ENCODE assay signal across 37 cellular contexts in genomic region chr7:147990079-147990478, GRCh38.
"Had no signal": no experiment of that assay in that cellular context is flagged by ENCODE, and none has a peak within 500 bp of the region (broad histone marks: within the 10 kb centered on the region; RNA-seq: fewer than 3 reads in every experiment).

No MANE protein-coding gene starts in this region.

- H3K27ac ChIP-seq: adrenal gland, ascending aorta, body of pancreas, brain microvascular endothelial cell, breast epithelium, cardiac muscle cell had no signal

- H3K4me3 ChIP-seq: adrenal gland, ascending aorta, body of pancreas, breast epithelium, cardiac muscle cell had no signal

- ATAC-seq: activated naive CD4-positive, alpha-beta T cell treated with anti-CD3 and anti-CD28 coated beads, Interleukin-2, amount 50 U/mL, for 72 hours; activated naive CD8-positive, alpha-beta T cell treated with anti-CD3 and anti-CD28 coated beads, Interleukin-2, amount 50 U/mL, for 24 hours; activated T-cell treated with anti-CD3 and anti-CD28 coated beads, Interleukin-2, amount 50 U/mL, for 4 hours; activated T-cell treated with anti-CD3 and anti-CD28 coated beads, Interleukin-2, amount 50 U/mL, for 72 hours; activated T-helper 17 cell treated with anti-CD3 and anti-CD28 coated beads, Interleukin-2, amount 50 U/mL, for 72 hours; body of pancreas had no signal

- H3K36me3 Mint-ChIP-seq: activated naive CD4-positive, alpha-beta T cell treated with anti-CD3 and anti-CD28 coated beads, Interleukin-2, amount 10 ng/mL, durations not matched to agents 7 days and 5 days; activated naive CD4-positive, alpha-beta T cell treated with anti-CD3 and anti-CD28 coated beads, Interleukin-2, amount 50 U/mL, for 24 hours; activated naive CD4-positive, alpha-beta T cell treated with anti-CD3 and anti-CD28 coated beads, Interleukin-2, amount 50 U/mL, for 72 hours; activated naive CD8-positive, alpha-beta T cell; activated naive CD8-positive, alpha-beta T cell treated with anti-CD3 and anti-CD28 coated beads for 36 hours; activated naive CD8-positive, alpha-beta T cell treated with anti-CD3 and anti-CD28 coated beads, Interleukin-2, amount 10 ng/mL, durations not matched to agents 7 days and 5 days; brain had no signal

- H3K4me3 Mint-ChIP-seq: activated naive CD4-positive, alpha-beta T cell treated with anti-CD3 and anti-CD28 coated beads for 36 hours; activated naive CD4-positive, alpha-beta T cell treated with anti-CD3 and anti-CD28 coated beads, Interleukin-2, amount 10 ng/mL, durations not matched to agents 7 days and 5 days; activated naive CD4-positive, alpha-beta T cell treated with anti-CD3 and anti-CD28 coated beads, Interleukin-2, amount 50 U/mL, for 24 hours; activated naive CD8-positive, alpha-beta T cell; activated naive CD8-positive, alpha-beta T cell treated with anti-CD3 and anti-CD28 coated beads for 36 hours; activated naive CD8-positive, alpha-beta T cell treated with anti-CD3 and anti-CD28 coated beads, Interleukin-2, amount 10 ng/mL, durations not matched to agents 7 days and 5 days; activated naive CD8-positive, alpha-beta T cell treated with anti-CD3 and anti-CD28 coated beads, Interleukin-2, amount 50 U/mL, for 24 hours; activated T-cell treated with anti-CD3 and anti-CD28 coated beads, Interleukin-2, amount 50 U/mL, for 24 hours; activated T-cell treated with anti-CD3 and anti-CD28 coated beads, Interleukin-2, amount 50 U/mL, for 4 hours; activated T-cell treated with anti-CD3 and anti-CD28 coated beads, Interleukin-2, amount 50 U/mL, for 72 hours; activated T-helper 1 cell treated with anti-CD3 and anti-CD28 coated beads, Interleukin-12 subunit alpha, Interleukin-12 subunit beta, Interleukin-2, Interleukin-4 antibody, amounts not matched to agents 30 ng/mL and 10 ng/mL and 1 ng/mL, durations not matched to agents 14 hours and 24 hours and 36 hours; activated T-helper 17 cell treated with anti-CD3 and anti-CD28 coated beads, Interleukin-2, amount 50 U/mL, for 72 hours; brain; central memory CD8-positive, alpha-beta T cell had no signal

- H3K27me3 Mint-ChIP-seq: activated naive CD4-positive, alpha-beta T cell treated with anti-CD3 and anti-CD28 coated beads, Interleukin-2, amount 10 ng/mL, durations not matched to agents 7 days and 5 days; activated naive CD8-positive, alpha-beta T cell; activated naive CD8-positive, alpha-beta T cell treated with anti-CD3 and anti-CD28 coated beads for 36 hours; activated naive CD8-positive, alpha-beta T cell treated with anti-CD3 and anti-CD28 coated beads, Interleukin-2, amount 10 ng/mL, durations not matched to agents 7 days and 5 days; activated naive CD8-positive, alpha-beta T cell treated with anti-CD3 and anti-CD28 coated beads, Interleukin-2, amount 50 U/mL, for 24 hours; activated T-cell treated with anti-CD3 and anti-CD28 coated beads, Interleukin-2, amount 50 U/mL, for 24 hours; brain; central memory CD8-positive, alpha-beta T cell had no signal

- H3K4me1 ChIP-seq: adrenal gland, ascending aorta, body of pancreas, breast epithelium had no signal

- H3K36me3 ChIP-seq: adrenal gland, ascending aorta, brain microvascular endothelial cell, breast epithelium, cardiac muscle cell had no signal

- DNase-seq: activated effector memory CD4-positive, alpha-beta T cell treated with anti-CD3 and anti-CD28 coated beads, Interleukin-2, amount 50 U/mL, for 16 hours; activated effector memory CD4-positive, alpha-beta T cell treated with Interleukin-2 at 50 U/mL for 16 hours; activated gamma-delta T cell; activated gamma-delta T cell treated with Interleukin-2 at 50 U/mL for 16 hours; activated naive CD4-positive, alpha-beta T cell; activated naive CD4-positive, alpha-beta T cell treated with anti-CD3 and anti-CD28 coated beads for 36 hours; activated naive CD4-positive, alpha-beta T cell treated with anti-CD3 and anti-CD28 coated beads, Interleukin-2, amount 10 ng/mL, durations not matched to agents 7 days and 5 days; activated naive CD4-positive, alpha-beta T cell treated with anti-CD3 and anti-CD28 coated beads, Interleukin-2, amount 50 U/mL, for 16 hours; activated naive CD4-positive, alpha-beta T cell treated with Interleukin-2 at 50 U/mL for 16 hours; activated naive CD8-positive, alpha-beta T cell treated with anti-CD3 and anti-CD28 coated beads for 36 hours; activated naive CD8-positive, alpha-beta T cell treated with anti-CD3 and anti-CD28 coated beads, Interleukin-2, amount 10 ng/mL, durations not matched to agents 7 days and 5 days; activated naive CD8-positive, alpha-beta T cell treated with anti-CD3 and anti-CD28 coated beads, Interleukin-2, amount 50 U/mL, for 24 hours; activated T-cell treated with anti-CD3 and anti-CD28 coated beads, Interleukin-2, amount 50 U/mL, for 24 hours; activated T-cell treated with anti-CD3 and anti-CD28 coated beads, Interleukin-2, amount 50 U/mL, for 4 hours; activated T-cell treated with anti-CD3 and anti-CD28 coated beads, Interleukin-2, amount 50 U/mL, for 48 hours; activated T-cell treated with anti-CD3 and anti-CD28 coated beads, Interleukin-2, amount 50 U/mL, for 72 hours; adrenal gland; amniotic stem cell; amygdala; anterior cingulate cortex; aorta; body of pancreas; brain microvascular endothelial cell; caudate nucleus; central memory CD4-positive, alpha-beta T cell; cerebellar nuclear complex had no signal

- H3K27ac Mint-ChIP-seq: activated naive CD4-positive, alpha-beta T cell treated with anti-CD3 and anti-CD28 coated beads for 36 hours; activated naive CD4-positive, alpha-beta T cell treated with anti-CD3 and anti-CD28 coated beads, Interleukin-2, amount 10 ng/mL, durations not matched to agents 7 days and 5 days; activated naive CD4-positive, alpha-beta T cell treated with anti-CD3 and anti-CD28 coated beads, Interleukin-2, amount 50 U/mL, for 24 hours; activated naive CD4-positive, alpha-beta T cell treated with anti-CD3 and anti-CD28 coated beads, Interleukin-2, amount 50 U/mL, for 72 hours; activated naive CD8-positive, alpha-beta T cell; activated naive CD8-positive, alpha-beta T cell treated with anti-CD3 and anti-CD28 coated beads for 36 hours; activated naive CD8-positive, alpha-beta T cell treated with anti-CD3 and anti-CD28 coated beads, Interleukin-2, amount 10 ng/mL, durations not matched to agents 7 days and 5 days; activated naive CD8-positive, alpha-beta T cell treated with anti-CD3 and anti-CD28 coated beads, Interleukin-2, amount 50 U/mL, for 24 hours; activated T-cell treated with anti-CD3 and anti-CD28 coated beads, Interleukin-2, amount 50 U/mL, for 24 hours; activated T-cell treated with anti-CD3 and anti-CD28 coated beads, Interleukin-2, amount 50 U/mL, for 72 hours; activated T-helper 1 cell treated with anti-CD3 and anti-CD28 coated beads, Interleukin-12 subunit alpha, Interleukin-12 subunit beta, Interleukin-2, Interleukin-4 antibody, amounts not matched to agents 30 ng/mL and 10 ng/mL and 1 ng/mL, durations not matched to agents 14 hours and 24 hours and 36 hours; activated T-helper 17 cell treated with anti-CD3 and anti-CD28 coated beads, Interleukin-2, amount 50 U/mL, for 72 hours; activated T-helper 2 cell treated with anti-CD3 and anti-CD28 coated beads, Interferon-gamma antibody, Interleukin-2, Interleukin-4, amounts not matched to agents 10 μg/mL and 5 μg/mL and 100 μg/mL, durations not matched to agents 14 hours and 24 hours and 36 hours had no signal

- H3K9me3 ChIP-seq: adrenal gland, ascending aorta had no signal

- H3K9me3 Mint-ChIP-seq: activated naive CD4-positive, alpha-beta T cell treated with anti-CD3 and anti-CD28 coated beads for 36 hours; activated naive CD4-positive, alpha-beta T cell treated with anti-CD3 and anti-CD28 coated beads, Interleukin-2, amount 10 ng/mL, durations not matched to agents 7 days and 5 days; activated naive CD4-positive, alpha-beta T cell treated with anti-CD3 and anti-CD28 coated beads, Interleukin-2, amount 50 U/mL, for 24 hours; activated naive CD4-positive, alpha-beta T cell treated with anti-CD3 and anti-CD28 coated beads, Interleukin-2, amount 50 U/mL, for 72 hours; activated naive CD8-positive, alpha-beta T cell treated with anti-CD3 and anti-CD28 coated beads for 36 hours; activated naive CD8-positive, alpha-beta T cell treated with anti-CD3 and anti-CD28 coated beads, Interleukin-2, amount 10 ng/mL, durations not matched to agents 7 days and 5 days; activated naive CD8-positive, alpha-beta T cell treated with anti-CD3 and anti-CD28 coated beads, Interleukin-2, amount 50 U/mL, for 24 hours; activated T-cell treated with anti-CD3 and anti-CD28 coated beads, Interleukin-2, amount 50 U/mL, for 24 hours; activated T-cell treated with anti-CD3 and anti-CD28 coated beads, Interleukin-2, amount 50 U/mL, for 4 hours; activated T-cell treated with anti-CD3 and anti-CD28 coated beads, Interleukin-2, amount 50 U/mL, for 72 hours; activated T-helper 1 cell treated with anti-CD3 and anti-CD28 coated beads, Interleukin-12 subunit alpha, Interleukin-12 subunit beta, Interleukin-2, Interleukin-4 antibody, amounts not matched to agents 30 ng/mL and 10 ng/mL and 1 ng/mL, durations not matched to agents 14 hours and 24 hours and 36 hours; activated T-helper 17 cell treated with anti-CD3 and anti-CD28 coated beads, Interleukin-2, amount 50 U/mL, for 72 hours; activated T-helper 2 cell treated with anti-CD3 and anti-CD28 coated beads, Interferon-gamma antibody, Interleukin-2, Interleukin-4, amounts not matched to agents 10 μg/mL and 5 μg/mL and 100 μg/mL, durations not matched to agents 14 hours and 24 hours and 36 hours had no signal

- H3K27me3 ChIP-seq: adrenal gland, ascending aorta, body of pancreas, brain microvascular endothelial cell, breast epithelium, cardiac muscle cell had no signal

- H3K4me1 Mint-ChIP-seq: activated naive CD4-positive, alpha-beta T cell treated with anti-CD3 and anti-CD28 coated beads, Interleukin-2, amount 10 ng/mL, durations not matched to agents 7 days and 5 days; activated naive CD4-positive, alpha-beta T cell treated with anti-CD3 and anti-CD28 coated beads, Interleukin-2, amount 50 U/mL, for 24 hours; activated naive CD8-positive, alpha-beta T cell treated with anti-CD3 and anti-CD28 coated beads for 36 hours; activated naive CD8-positive, alpha-beta T cell treated with anti-CD3 and anti-CD28 coated beads, Interleukin-2, amount 10 ng/mL, durations not matched to agents 7 days and 5 days; activated naive CD8-positive, alpha-beta T cell treated with anti-CD3 and anti-CD28 coated beads, Interleukin-2, amount 50 U/mL, for 24 hours; activated T-helper 17 cell treated with anti-CD3 and anti-CD28 coated beads, Interleukin-2, amount 50 U/mL, for 72 hours; central memory CD8-positive, alpha-beta T cell had no signal
